Comparison of ENCODE assay signal across 32 cellular contexts in genomic region chr22:38853149-38853548, GRCh38.
"Had no signal": no experiment of that assay in that cellular context is flagged by ENCODE, and none has a peak within 500 bp of the region (broad histone marks: within the 10 kb centered on the region; RNA-seq: fewer than 3 reads in every experiment).

No MANE protein-coding gene starts in this region.

- FAIRE-seq: TTC549, urothelium cell line had no signal

- H3K36me3 ChIP-seq: ascending aorta, brain microvascular endothelial cell, gastroesophageal sphincter, lower lobe of right lung, pancreas, prostate gland, transverse colon had no signal

- H3K27ac ChIP-seq: ascending aorta, brain microvascular endothelial cell, coronary artery, dorsolateral prefrontal cortex, gastroesophageal sphincter, lower lobe of right lung, pancreas, prostate gland, testis, transverse colon, VCaP had no signal

- DNase-seq: activated CD4-positive, alpha-beta T cell treated with anti-CD3 and anti-CD28 coated beads for 48 hours; activated CD4-positive, alpha-beta T cell treated with anti-CD3 and anti-CD28 coated beads, Interleukin-2, amount 50 U/mL, for 48 hours; activated CD8-positive, alpha-beta memory T cell treated with anti-CD3 and anti-CD28 coated beads for 24 hours; activated effector memory CD4-positive, alpha-beta T cell treated with anti-CD3 and anti-CD28 coated beads, Interleukin-2, amount 50 U/mL, for 16 hours; activated naive CD4-positive, alpha-beta T cell treated with anti-CD3 and anti-CD28 coated beads, Interleukin-2, amount 10 ng/mL, durations not matched to agents 7 days and 5 days; activated naive CD8-positive, alpha-beta T cell treated with anti-CD3 and anti-CD28 coated beads, Interleukin-2, amount 10 ng/mL, durations not matched to agents 7 days and 5 days; brain microvascular endothelial cell; dorsolateral prefrontal cortex; effector memory CD4-positive, alpha-beta T cell; erythroblast; head of caudate nucleus; hippocampal formation; kidney glomerular epithelial cell; lower lobe of right lung; mesendoderm; natural killer cell; stimulated activated CD4-positive, alpha-beta T cell treated with anti-CD3 and anti-CD28 coated beads, Interleukin-15, amount 100 ng/mL, for 24 hours; stimulated activated CD4-positive, alpha-beta T cell treated with anti-CD3 and anti-CD28 coated beads, Interleukin-2, amount 100 ng/mL, for 24 hours; stimulated activated naive CD8-positive, alpha-beta T cell treated with anti-CD3 and anti-CD28 coated beads, Interleukin-15, Interleukin-2, amounts not matched to agents 100 U/mL and 50 U/mL, for 24 hours; SW 1271; T-helper 9 cell; testis; transverse colon had no signal

- H3K4me3 ChIP-seq: ascending aorta, coronary artery, dorsolateral prefrontal cortex, gastroesophageal sphincter, lower lobe of right lung, pancreas, prostate gland, smooth muscle cell, testis, transverse colon had no signal

- H3K4me1 ChIP-seq: ascending aorta, gastroesophageal sphincter, lower lobe of right lung, pancreas, prostate gland, testis, transverse colon had no signal

- H3K9me3 ChIP-seq: ascending aorta, gastroesophageal sphincter, lower lobe of right lung, pancreas, prostate gland, testis, transverse colon had no signal
